Comparison of ENCODE assay signal across 9 cellular contexts in the genomic region with DNA sequence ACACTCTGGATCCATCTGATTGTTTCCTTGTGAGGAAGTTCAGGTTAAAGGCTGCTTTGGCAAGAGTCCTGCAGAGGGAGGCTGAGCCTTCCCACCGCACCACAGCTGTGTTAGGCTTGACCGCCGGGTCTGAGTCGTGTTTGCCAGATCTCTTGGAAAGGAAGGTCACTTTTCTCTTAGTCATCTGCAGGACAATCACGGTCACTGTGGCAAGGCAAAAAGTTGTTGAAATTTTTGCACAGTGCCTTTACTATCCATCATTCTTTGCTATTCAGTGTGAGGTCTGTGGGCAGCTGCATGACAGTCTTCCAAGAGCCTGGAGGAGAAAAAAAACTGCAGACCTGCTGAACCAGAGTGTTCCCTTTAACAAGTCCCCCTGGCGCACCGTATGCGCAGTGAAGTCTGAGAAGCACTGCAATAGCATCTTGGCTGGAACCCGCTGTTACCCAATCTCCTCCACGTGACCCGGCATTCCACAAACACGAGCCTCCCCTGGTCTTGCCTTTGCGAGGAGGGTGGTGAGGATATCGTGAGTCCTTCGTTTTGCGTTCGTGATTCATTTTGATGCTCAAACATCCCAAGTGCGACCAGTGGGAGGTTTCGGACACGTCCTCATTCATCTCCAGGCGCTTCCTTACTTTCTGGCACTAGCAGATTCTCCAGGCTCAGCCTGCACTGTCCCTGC. TPM values are rescaled to one million over a fixed set of nuclear protein-coding genes. Genes with fewer than 3 reads are reported as not detected.
DNase-seq lines count a peak whose midpoint lies in the region; ATAC-seq and TF ChIP-seq lines count a peak whose summit lies in the region.
"Had no signal": no experiment of that assay in that cellular context is flagged by ENCODE, and none has a peak within 500 bp of the region (broad histone marks: within the 10 kb centered on the region; RNA-seq: fewer than 3 reads in every experiment).

No MANE protein-coding gene starts in this region.

- H2BK12ac ChIP-seq in trophoblast cell (ENCODE audit: low read length), result no peak overlapping the region

- H3K79me2 ChIP-seq in trophoblast cell (ENCODE audit: control insufficient read depth, insufficient read depth, low read length, poor library complexity), result peaks cover 2% of the 10 kb centered on the region

- no CpG with 5 or more reads among the region's 21 CpGs for WGBS in trophoblast cell (ENCODE audit: extremely low coverage, insufficient coverage, insufficient read length)

- H2AK5ac ChIP-seq in trophoblast cell (ENCODE audit: low read length), result no peak overlapping the region

- H3K4me2 ChIP-seq in trophoblast cell (ENCODE audit: low read length), result no peak overlapping the region

- no peak overlapping the region for H2BK5ac ChIP-seq in trophoblast cell (ENCODE audit: low read depth, low read length, poor library complexity)

- DNase-seq in SK-N-MC (ENCODE audit: low read depth, low spot score) (no peak), fibroblast of the aortic adventitia (ENCODE audit: low read depth) (peak; percentile 99), trophoblast cell (peak; percentile 55 to 59), NCI-H524 (lab: John Stamatoyannopoulos, UW) (no peak)

- H3K79me1 ChIP-seq in trophoblast cell (ENCODE audit: low read length), result no peaks in the 10 kb centered on the region

- ATAC-seq in HG03095 (IDR thresholded peaks at IDR 0.05; ENCODE audit: unreplicated experiment), result no peak
- no peak for ATAC-seq in GM21526 (IDR thresholded peaks at IDR 0.05; ENCODE audit: low FRiP score, unreplicated experiment)
- ATAC-seq in HG03139 (IDR thresholded peaks at IDR 0.05; ENCODE audit: unreplicated experiment), result no peak
- ATAC-seq: HCT116 had no signal

- H3K18ac ChIP-seq in trophoblast cell (ENCODE audit: low read length), result no peak overlapping the region

- no peak overlapping the region for H3K4ac ChIP-seq in trophoblast cell (ENCODE audit: low read depth, low read length)

- H4K8ac ChIP-seq in trophoblast cell (ENCODE audit: low read depth, low read length), result no peak overlapping the region

- H2AFZ ChIP-seq in trophoblast cell (ENCODE audit: insufficient read depth, low read length, poor library complexity), result no peak overlapping the region

- H2BK120ac ChIP-seq in trophoblast cell (ENCODE audit: insufficient read depth, low read length, poor library complexity), result no peak overlapping the region

- H3K27me3 ChIP-seq in trophoblast cell (ENCODE audit: insufficient read depth, low read length), result no peaks in the 10 kb centered on the region

- H4K12ac ChIP-seq in trophoblast cell (ENCODE audit: low read depth, low read length), result no peak overlapping the region

- no peak for TF ChIP-seq CTCF in C4-2B (conservative IDR thresholded peaks at IDR 0.05)
- peak; percentile 18 for TF ChIP-seq CTCF in fibroblast of the aortic adventitia (IDR thresholded peaks at IDR 0.05; ENCODE audit: insufficient read depth, low read length)

- no peak overlapping the region for H4K91ac ChIP-seq in trophoblast cell (ENCODE audit: low read depth, low read length)

- H3K9me3 ChIP-seq in SK-N-MC (ENCODE audit: low read depth, low read length) (no peaks in the 10 kb centered on the region), trophoblast cell (ENCODE audit: insufficient read depth, low read depth, low read length) (no peaks in the 10 kb centered on the region)

- H3K27ac ChIP-seq in C4-2B (peak overlapping the region; percentile 13), SK-N-MC (peak overlapping the region; percentile 13; the same call in 1 of the 2 replicates), trophoblast cell (ENCODE audit: low read depth, low read length) (no peak overlapping the region)

- no peak overlapping the region for H3K9ac ChIP-seq in SK-N-MC (ENCODE audit: insufficient read length)
- no peak overlapping the region for H3K9ac ChIP-seq in trophoblast cell (ENCODE audit: low read length)

- H3K4me3 ChIP-seq in SK-N-MC (no peak overlapping the region), fibroblast of the aortic adventitia (ENCODE audit: low read depth, low read length) (peak overlapping the region; percentile 20), trophoblast cell (ENCODE audit: low read depth, low read length) (no peak overlapping the region)

- no peak overlapping the region for H3K14ac ChIP-seq in trophoblast cell (ENCODE audit: low read length)

- peaks cover 30 to 31% of the 10 kb centered on the region in 2 experiments for H3K4me1 ChIP-seq in trophoblast cell (ENCODE audit: control insufficient read depth in 1 of 2, insufficient read depth in 2 of 2, low read length in 2 of 2)

- H3K36me3 ChIP-seq in SK-N-MC (ENCODE audit: insufficient read depth, low read length) (no peaks in the 10 kb centered on the region), trophoblast cell (ENCODE audit: control insufficient read depth in 1 of 2, insufficient read depth in 2 of 2, low read length in 2 of 2) (no peaks in the 10 kb centered on the region)

- H3K23ac ChIP-seq in trophoblast cell (ENCODE audit: low read length), result no peak overlapping the region

RNA-seq across cellular contexts. Expression of gene BIN1, which starts 23.0 kb away (rescaled TPM):
- 45.8 and 68.7 TPM in 2 replicates for total RNA-seq in fibroblast of the aortic adventitia (ENCODE audit: low replicate concordance)
- polyA plus RNA-seq in trophoblast cell (2013), result 6.7 and 7.6 TPM in 2 replicates

Comparison
In these comparisons a context has a peak if more than half of its experiments do, and no peak if none do; other contexts are left out.
1. DNase-seq: peak in fibroblast of the aortic adventitia (single experiment) and trophoblast cell (2 of 2); none in SK-N-MC (single experiment) and NCI-H524 (0 of 2).